In the genomic region with DNA sequence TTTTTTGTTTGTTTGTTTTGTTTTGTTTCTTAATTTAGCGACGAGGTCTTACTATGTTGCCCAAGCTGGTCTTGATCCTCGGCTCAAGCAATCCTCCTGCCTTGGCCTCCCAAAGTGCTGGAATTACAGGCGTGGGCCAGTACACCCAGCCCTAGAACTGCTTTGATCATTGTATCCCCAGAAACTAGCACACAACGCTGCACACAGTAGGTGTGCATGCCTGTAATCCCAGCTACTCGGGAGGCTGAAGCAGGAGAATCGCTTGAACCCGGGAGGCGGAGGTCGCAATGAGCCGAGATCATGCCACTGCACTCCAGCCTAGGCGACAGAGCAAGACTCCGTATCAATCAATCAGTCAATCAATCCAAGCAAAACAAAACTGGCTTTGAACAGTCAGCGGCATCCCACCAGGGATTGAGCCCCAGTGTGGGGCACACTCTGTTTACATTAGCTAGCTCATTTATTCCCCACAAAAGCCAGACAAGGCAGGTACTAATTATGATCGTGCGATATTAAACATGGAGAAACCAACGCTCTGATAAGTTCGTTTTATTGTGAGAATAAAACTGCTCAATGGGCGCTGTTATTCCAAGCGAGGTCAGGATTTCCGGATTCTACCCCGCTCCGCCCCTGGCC, we compare ENCODE assay signal across 1 cellular context.
TF ChIP-seq lines count a peak whose summit lies in the region.

No MANE protein-coding gene starts in this region.

TF ChIP-seq in H1, 55 proteins besides CTCF, POLR2A, EP300 and RAD21:
- TF ChIP-seq SRF (IDR thresholded peaks at IDR 0.05; ENCODE audit: low read depth, low read length) (no peak), MAFK (IDR thresholded peaks at IDR 0.05; ENCODE audit: low read depth, low read length) (no peak), YY1 (IDR thresholded peaks at IDR 0.05; ENCODE audit: low read depth, low read length) (no peak), NRF1 (IDR thresholded peaks at IDR 0.05; ENCODE audit: low read depth, low read length) (no peak), CREB1 (IDR thresholded peaks at IDR 0.05) (no peak), BCL11A (IDR thresholded peaks at IDR 0.05; ENCODE audit: low read depth in 2 of 2, low read length in 2 of 2) (no peak), SAP30 (IDR thresholded peaks at IDR 0.05; ENCODE audit: insufficient read depth, insufficient replicate concordance, low read length) (no peak), CTBP2 (IDR thresholded peaks at IDR 0.05; ENCODE audit: borderline replicate concordance, insufficient read depth, insufficient read length, low read length) (no peak), TAF7 (optimal IDR thresholded peaks at IDR 0.05; ENCODE audit: borderline replicate concordance, low read depth, low read length) (no peak), SIRT6 (IDR thresholded peaks at IDR 0.05; ENCODE audit: low read length) (no peak)
- TF ChIP-seq, protein P1, sequence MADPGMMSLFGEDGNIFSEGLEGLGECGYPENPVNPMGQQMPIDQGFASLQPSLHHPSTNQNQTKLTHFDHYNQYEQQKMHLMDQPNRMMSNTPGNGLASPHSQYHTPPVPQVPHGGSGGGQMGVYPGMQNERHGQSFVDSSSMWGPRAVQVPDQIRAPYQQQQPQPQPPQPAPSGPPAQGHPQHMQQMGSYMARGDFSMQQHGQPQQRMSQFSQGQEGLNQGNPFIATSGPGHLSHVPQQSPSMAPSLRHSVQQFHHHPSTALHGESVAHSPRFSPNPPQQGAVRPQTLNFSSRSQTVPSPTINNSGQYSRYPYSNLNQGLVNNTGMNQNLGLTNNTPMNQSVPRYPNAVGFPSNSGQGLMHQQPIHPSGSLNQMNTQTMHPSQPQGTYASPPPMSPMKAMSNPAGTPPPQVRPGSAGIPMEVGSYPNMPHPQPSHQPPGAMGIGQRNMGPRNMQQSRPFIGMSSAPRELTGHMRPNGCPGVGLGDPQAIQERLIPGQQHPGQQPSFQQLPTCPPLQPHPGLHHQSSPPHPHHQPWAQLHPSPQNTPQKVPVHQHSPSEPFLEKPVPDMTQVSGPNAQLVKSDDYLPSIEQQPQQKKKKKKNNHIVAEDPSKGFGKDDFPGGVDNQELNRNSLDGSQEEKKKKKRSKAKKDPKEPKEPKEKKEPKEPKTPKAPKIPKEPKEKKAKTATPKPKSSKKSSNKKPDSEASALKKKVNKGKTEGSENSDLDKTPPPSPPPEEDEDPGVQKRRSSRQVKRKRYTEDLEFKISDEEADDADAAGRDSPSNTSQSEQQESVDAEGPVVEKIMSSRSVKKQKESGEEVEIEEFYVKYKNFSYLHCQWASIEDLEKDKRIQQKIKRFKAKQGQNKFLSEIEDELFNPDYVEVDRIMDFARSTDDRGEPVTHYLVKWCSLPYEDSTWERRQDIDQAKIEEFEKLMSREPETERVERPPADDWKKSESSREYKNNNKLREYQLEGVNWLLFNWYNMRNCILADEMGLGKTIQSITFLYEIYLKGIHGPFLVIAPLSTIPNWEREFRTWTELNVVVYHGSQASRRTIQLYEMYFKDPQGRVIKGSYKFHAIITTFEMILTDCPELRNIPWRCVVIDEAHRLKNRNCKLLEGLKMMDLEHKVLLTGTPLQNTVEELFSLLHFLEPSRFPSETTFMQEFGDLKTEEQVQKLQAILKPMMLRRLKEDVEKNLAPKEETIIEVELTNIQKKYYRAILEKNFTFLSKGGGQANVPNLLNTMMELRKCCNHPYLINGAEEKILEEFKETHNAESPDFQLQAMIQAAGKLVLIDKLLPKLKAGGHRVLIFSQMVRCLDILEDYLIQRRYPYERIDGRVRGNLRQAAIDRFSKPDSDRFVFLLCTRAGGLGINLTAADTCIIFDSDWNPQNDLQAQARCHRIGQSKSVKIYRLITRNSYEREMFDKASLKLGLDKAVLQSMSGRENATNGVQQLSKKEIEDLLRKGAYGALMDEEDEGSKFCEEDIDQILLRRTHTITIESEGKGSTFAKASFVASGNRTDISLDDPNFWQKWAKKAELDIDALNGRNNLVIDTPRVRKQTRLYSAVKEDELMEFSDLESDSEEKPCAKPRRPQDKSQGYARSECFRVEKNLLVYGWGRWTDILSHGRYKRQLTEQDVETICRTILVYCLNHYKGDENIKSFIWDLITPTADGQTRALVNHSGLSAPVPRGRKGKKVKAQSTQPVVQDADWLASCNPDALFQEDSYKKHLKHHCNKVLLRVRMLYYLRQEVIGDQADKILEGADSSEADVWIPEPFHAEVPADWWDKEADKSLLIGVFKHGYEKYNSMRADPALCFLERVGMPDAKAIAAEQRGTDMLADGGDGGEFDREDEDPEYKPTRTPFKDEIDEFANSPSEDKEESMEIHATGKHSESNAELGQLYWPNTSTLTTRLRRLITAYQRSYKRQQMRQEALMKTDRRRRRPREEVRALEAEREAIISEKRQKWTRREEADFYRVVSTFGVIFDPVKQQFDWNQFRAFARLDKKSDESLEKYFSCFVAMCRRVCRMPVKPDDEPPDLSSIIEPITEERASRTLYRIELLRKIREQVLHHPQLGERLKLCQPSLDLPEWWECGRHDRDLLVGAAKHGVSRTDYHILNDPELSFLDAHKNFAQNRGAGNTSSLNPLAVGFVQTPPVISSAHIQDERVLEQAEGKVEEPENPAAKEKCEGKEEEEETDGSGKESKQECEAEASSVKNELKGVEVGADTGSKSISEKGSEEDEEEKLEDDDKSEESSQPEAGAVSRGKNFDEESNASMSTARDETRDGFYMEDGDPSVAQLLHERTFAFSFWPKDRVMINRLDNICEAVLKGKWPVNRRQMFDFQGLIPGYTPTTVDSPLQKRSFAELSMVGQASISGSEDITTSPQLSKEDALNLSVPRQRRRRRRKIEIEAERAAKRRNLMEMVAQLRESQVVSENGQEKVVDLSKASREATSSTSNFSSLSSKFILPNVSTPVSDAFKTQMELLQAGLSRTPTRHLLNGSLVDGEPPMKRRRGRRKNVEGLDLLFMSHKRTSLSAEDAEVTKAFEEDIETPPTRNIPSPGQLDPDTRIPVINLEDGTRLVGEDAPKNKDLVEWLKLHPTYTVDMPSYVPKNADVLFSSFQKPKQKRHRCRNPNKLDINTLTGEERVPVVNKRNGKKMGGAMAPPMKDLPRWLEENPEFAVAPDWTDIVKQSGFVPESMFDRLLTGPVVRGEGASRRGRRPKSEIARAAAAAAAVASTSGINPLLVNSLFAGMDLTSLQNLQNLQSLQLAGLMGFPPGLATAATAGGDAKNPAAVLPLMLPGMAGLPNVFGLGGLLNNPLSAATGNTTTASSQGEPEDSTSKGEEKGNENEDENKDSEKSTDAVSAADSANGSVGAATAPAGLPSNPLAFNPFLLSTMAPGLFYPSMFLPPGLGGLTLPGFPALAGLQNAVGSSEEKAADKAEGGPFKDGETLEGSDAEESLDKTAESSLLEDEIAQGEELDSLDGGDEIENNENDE (IDR thresholded peaks at IDR 0.05; ENCODE audit: insufficient replicate concordance, low read length) = no peak
TF ChIP-seq in H1: peak in this region for 0.
